Comparison of ENCODE assay signal across 1 cellular context in genomic region chr2:64143154-64144056, GRCh38.
TF ChIP-seq lines count a peak whose summit lies in the region.

No MANE protein-coding gene starts in this region.

TF ChIP-seq in GM23338, 12 proteins besides CTCF, POLR2A, EP300 and RAD21 (continued from another document):
- TF ChIP-seq, protein P1, sequence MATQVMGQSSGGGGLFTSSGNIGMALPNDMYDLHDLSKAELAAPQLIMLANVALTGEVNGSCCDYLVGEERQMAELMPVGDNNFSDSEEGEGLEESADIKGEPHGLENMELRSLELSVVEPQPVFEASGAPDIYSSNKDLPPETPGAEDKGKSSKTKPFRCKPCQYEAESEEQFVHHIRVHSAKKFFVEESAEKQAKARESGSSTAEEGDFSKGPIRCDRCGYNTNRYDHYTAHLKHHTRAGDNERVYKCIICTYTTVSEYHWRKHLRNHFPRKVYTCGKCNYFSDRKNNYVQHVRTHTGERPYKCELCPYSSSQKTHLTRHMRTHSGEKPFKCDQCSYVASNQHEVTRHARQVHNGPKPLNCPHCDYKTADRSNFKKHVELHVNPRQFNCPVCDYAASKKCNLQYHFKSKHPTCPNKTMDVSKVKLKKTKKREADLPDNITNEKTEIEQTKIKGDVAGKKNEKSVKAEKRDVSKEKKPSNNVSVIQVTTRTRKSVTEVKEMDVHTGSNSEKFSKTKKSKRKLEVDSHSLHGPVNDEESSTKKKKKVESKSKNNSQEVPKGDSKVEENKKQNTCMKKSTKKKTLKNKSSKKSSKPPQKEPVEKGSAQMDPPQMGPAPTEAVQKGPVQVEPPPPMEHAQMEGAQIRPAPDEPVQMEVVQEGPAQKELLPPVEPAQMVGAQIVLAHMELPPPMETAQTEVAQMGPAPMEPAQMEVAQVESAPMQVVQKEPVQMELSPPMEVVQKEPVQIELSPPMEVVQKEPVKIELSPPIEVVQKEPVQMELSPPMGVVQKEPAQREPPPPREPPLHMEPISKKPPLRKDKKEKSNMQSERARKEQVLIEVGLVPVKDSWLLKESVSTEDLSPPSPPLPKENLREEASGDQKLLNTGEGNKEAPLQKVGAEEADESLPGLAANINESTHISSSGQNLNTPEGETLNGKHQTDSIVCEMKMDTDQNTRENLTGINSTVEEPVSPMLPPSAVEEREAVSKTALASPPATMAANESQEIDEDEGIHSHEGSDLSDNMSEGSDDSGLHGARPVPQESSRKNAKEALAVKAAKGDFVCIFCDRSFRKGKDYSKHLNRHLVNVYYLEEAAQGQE (IDR thresholded peaks at IDR 0.05; ENCODE audit: unreplicated experiment) = no peak
- TF ChIP-seq STAT1 (IDR thresholded peaks at IDR 0.05; ENCODE audit: unreplicated experiment) = no peak
